ENCODE assay signal across 13 cellular contexts in genomic region chr11:48033918-48034341, GRCh38. TPM values are rescaled to one million over a fixed set of nuclear protein-coding genes. Genes with fewer than 3 reads are reported as not detected.
A peak's percentile ranks its signal among the peaks of the same experiment; 100 is the strongest.
DNase-seq lines count a peak whose midpoint lies in the region; ATAC-seq and TF ChIP-seq lines count a peak whose summit lies in the region.
"Had no signal": no experiment of that assay in that cellular context is flagged by ENCODE, and none has a peak within 500 bp of the region (broad histone marks: within the 10 kb centered on the region; RNA-seq: fewer than 3 reads in every experiment).

No MANE protein-coding gene starts in this region.

- H3K9me3 ChIP-seq in WERI-Rb-1 (ENCODE audit: severe bottlenecking) = no peaks in the 10 kb centered on the region
- H3K9me3 ChIP-seq: adrenal gland, BE2C had no signal

- DNase-seq in AML-193 (lab: John Stamatoyannopoulos, UW) (peak; percentile 67 to 71), HL-60 (ENCODE audit: low read depth in 1 of 2, low spot score in 1 of 2) (peak in 1 of 2 experiments; percentile 80), WERI-Rb-1 (no peak), left lobe of liver (ENCODE audit: low spot score) (no peak), posterior vena cava (ENCODE audit: low spot score) (no peak), foreskin fibroblast (no peak), NCI-H524 treated with DMSO at 0.1 percent for 48 hours (lab: John Stamatoyannopoulos, UW) (no peak)
- DNase-seq: BE2C, EL had no signal

- peak; percentile 64 for ATAC-seq in left lobe of liver
- ATAC-seq in HG03442 (IDR thresholded peaks at IDR 0.05; ENCODE audit: unreplicated experiment) = no peak
- ATAC-seq: GM23338 had no signal

- H3K4me3 ChIP-seq in HL-60 (replicated peaks; ENCODE audit: insufficient read depth, low read length) (no peak overlapping the region), WERI-Rb-1 (ENCODE audit: low read depth, low read length) (no peak overlapping the region), foreskin fibroblast (ENCODE audit: low read depth in 1 of 2, low read length in 2 of 2) (no peak overlapping the region)
- H3K4me3 ChIP-seq: adrenal gland, coronary artery, GM23338 had no signal

- no peak for TF ChIP-seq CTCF in HL-60 (IDR thresholded peaks at IDR 0.05; ENCODE audit: insufficient read depth, low read length)
- TF ChIP-seq CTCF in WERI-Rb-1 (IDR thresholded peaks at IDR 0.05; ENCODE audit: low read depth, low read length) = no peak
- no peak for TF ChIP-seq CTCF in foreskin fibroblast (IDR thresholded peaks at IDR 0.05; ENCODE audit: low read depth, low read length)

- H3K27me3 ChIP-seq in HL-60 (ENCODE audit: insufficient read depth, poor library complexity, severe bottlenecking) (no peaks in the 10 kb centered on the region), WERI-Rb-1 (ENCODE audit: insufficient read depth, low read depth, severe bottlenecking) (no peaks in the 10 kb centered on the region)
- H3K27me3 ChIP-seq: adrenal gland, BE2C had no signal

- H3K36me3 ChIP-seq in WERI-Rb-1 = no peaks in the 10 kb centered on the region
- H3K36me3 ChIP-seq: adrenal gland, BE2C had no signal

- peak overlapping the region; percentile 73 for H3K27ac ChIP-seq in HL-60 (replicated peaks)
- peak overlapping the region; percentile 47 for H3K27ac ChIP-seq in WERI-Rb-1

- intact Hi-C loops in posterior vena cava (cut with DNase I) = no loop called here

RNA-seq across cellular contexts. Expression of gene PTPRJ, which starts 53.6 kb away (rescaled TPM):
- total RNA-seq in left lobe of liver (22.7 TPM), posterior vena cava (10 to 100 TPM; 17.4 to 19.7 TPM)

Comparison
In these comparisons a context has a peak if more than half of its experiments do, and no peak if none do; other contexts are left out.
1. DNase-seq: peak in AML-193 (2 of 2); none in WERI-Rb-1 (single experiment), left lobe of liver (single experiment), posterior vena cava (single experiment), foreskin fibroblast (0 of 2) and NCI-H524 treated with DMSO at 0.1 percent for 48 hours (single experiment).